Comparison of ENCODE assay signal across 8 cellular contexts in the genomic region with DNA sequence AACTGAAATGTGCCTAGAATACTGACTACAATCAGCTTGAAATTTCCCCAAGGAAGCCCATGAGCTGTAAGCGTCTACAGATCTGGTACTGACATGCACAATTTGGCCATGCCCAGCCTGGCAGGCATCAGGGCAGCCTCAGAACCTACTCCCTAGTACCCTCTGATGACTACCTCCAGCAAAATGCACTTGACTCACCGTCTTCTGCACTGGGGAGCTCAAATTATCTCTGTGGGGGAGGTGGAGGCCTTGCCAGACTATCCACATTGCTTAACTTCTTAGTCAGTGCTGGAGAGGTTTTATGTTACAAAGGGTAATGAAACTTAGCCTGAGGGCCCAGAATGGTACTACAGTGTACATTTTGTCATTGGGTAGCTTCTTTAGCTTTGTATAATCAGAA.
DNase-seq lines count a peak whose midpoint lies in the region; ATAC-seq and TF ChIP-seq lines count a peak whose summit lies in the region.
"Had no signal": no experiment of that assay in that cellular context is flagged by ENCODE, and none has a peak within 500 bp of the region (broad histone marks: within the 10 kb centered on the region; RNA-seq: fewer than 3 reads in every experiment).

No MANE protein-coding gene starts in this region.

- H3K27me3 ChIP-seq in gastroesophageal sphincter (no peaks in the 10 kb centered on the region), transverse colon (no peaks in the 10 kb centered on the region)
- H3K27me3 ChIP-seq in CD4-positive, alpha-beta memory T cell (ENCODE audit: insufficient read depth, low read length), result no peaks in the 10 kb centered on the region
- H3K27me3 ChIP-seq in CD8-positive, alpha-beta memory T cell (ENCODE audit: insufficient read depth, low read length, poor library complexity, severe bottlenecking), result no peaks in the 10 kb centered on the region

- H3K9me3 ChIP-seq in gastroesophageal sphincter (no peaks in the 10 kb centered on the region), transverse colon (no peaks in the 10 kb centered on the region)
- no peaks in the 10 kb centered on the region for H3K9me3 ChIP-seq in CD4-positive, alpha-beta memory T cell (ENCODE audit: control insufficient read depth in 1 of 2, low read length in 2 of 2)
- no peaks in the 10 kb centered on the region for H3K9me3 ChIP-seq in CD8-positive, alpha-beta memory T cell (ENCODE audit: low read length)

- H3K27ac ChIP-seq in RWPE1 (peak overlapping the region; percentile 74), gastroesophageal sphincter (no peak overlapping the region), transverse colon (no peak overlapping the region)
- no peak overlapping the region for H3K27ac ChIP-seq in CD4-positive, alpha-beta memory T cell (ENCODE audit: low read depth, low read length)
- no peak overlapping the region for H3K27ac ChIP-seq in CD8-positive, alpha-beta memory T cell (ENCODE audit: low read depth, low read length)

- no peak for TF ChIP-seq CTCF in RWPE1 (conservative IDR thresholded peaks at IDR 0.05; ENCODE audit: low read depth)
- TF ChIP-seq CTCF in gastroesophageal sphincter (IDR thresholded peaks at IDR 0.05), result no peak
- no peak for TF ChIP-seq CTCF in transverse colon (IDR thresholded peaks at IDR 0.05)

- in situ Hi-C loops in transverse colon (cut with MboI; ENCODE audit: low pct_ligation_motif_present in 1 of 4, low pct_unique_long_range_greater_than_20kb in 1 of 4, low sequenced_read_pairs in 3 of 4), result no loop called here

- peak; percentile 89 for ATAC-seq in gastroesophageal sphincter

- peaks cover 0 to 5% of the 10 kb centered on the region in 2 donors for H3K27me3 Mint-ChIP-seq in CD4-positive, alpha-beta memory T cell
- H3K27me3 Mint-ChIP-seq in CD8-positive, alpha-beta memory T cell, result peaks cover 1 to 4% of the 10 kb centered on the region in 2 donors
- H3K27me3 Mint-ChIP-seq: activated CD4-positive, alpha-beta T cell treated with anti-CD3 and anti-CD28 coated beads, Interleukin-2, amount 10 ng/mL, durations not matched to agents 24 days and 14 days had no signal

- H3K36me3 Mint-ChIP-seq in CD4-positive, alpha-beta memory T cell, result no peaks in the 10 kb centered on the region
- no peaks in the 10 kb centered on the region for H3K36me3 Mint-ChIP-seq in CD8-positive, alpha-beta memory T cell

- no peak overlapping the region for H3K4me3 Mint-ChIP-seq in CD4-positive, alpha-beta memory T cell
- H3K4me3 Mint-ChIP-seq in CD8-positive, alpha-beta memory T cell, result no peak overlapping the region
- H3K4me3 Mint-ChIP-seq: activated CD4-positive, alpha-beta T cell treated with anti-CD3 and anti-CD28 coated beads, Interleukin-2, amount 10 ng/mL, durations not matched to agents 24 days and 14 days had no signal

- H3K4me1 Mint-ChIP-seq in CD4-positive, alpha-beta memory T cell, result no peaks in the 10 kb centered on the region
- no peaks in the 10 kb centered on the region for H3K4me1 Mint-ChIP-seq in CD8-positive, alpha-beta memory T cell
- H3K4me1 Mint-ChIP-seq: activated CD4-positive, alpha-beta T cell treated with anti-CD3 and anti-CD28 coated beads, Interleukin-2, amount 10 ng/mL, durations not matched to agents 24 days and 14 days had no signal

- DNase-seq in HPDE6-E6E7 (ENCODE audit: extremely low spot score), result peak; percentile 92
- DNase-seq in RWPE1 (ENCODE audit: low spot score), result peak; percentile 94
- DNase-seq in transverse colon, result peak; percentile 18
- DNase-seq in CD4-positive, alpha-beta memory T cell, result no peak
- no peak for DNase-seq in CD8-positive, alpha-beta memory T cell
- DNase-seq in activated T-cell treated with anti-CD3 and anti-CD28 coated beads, Interleukin-2, amount 50 U/mL, for 1 hour, result no peak
- DNase-seq: activated CD4-positive, alpha-beta T cell treated with anti-CD3 and anti-CD28 coated beads, Interleukin-2, amount 10 ng/mL, durations not matched to agents 24 days and 14 days had no signal

- intact Hi-C loops in transverse colon (cut with DNase I; ENCODE audit: low total_unique reads), result no loop called here
- intact Hi-C loops in CD4-positive, alpha-beta memory T cell (cut with micrococcal nuclease), result no loop called here

- TF ChIP-seq POLR2A in gastroesophageal sphincter (IDR thresholded peaks at IDR 0.05), result no peak
- no peak for TF ChIP-seq POLR2A in transverse colon (IDR thresholded peaks at IDR 0.05)

- no peak overlapping the region for H3K27ac Mint-ChIP-seq in CD4-positive, alpha-beta memory T cell
- H3K27ac Mint-ChIP-seq in CD8-positive, alpha-beta memory T cell, result no peak overlapping the region
- H3K27ac Mint-ChIP-seq: activated CD4-positive, alpha-beta T cell treated with anti-CD3 and anti-CD28 coated beads, Interleukin-2, amount 10 ng/mL, durations not matched to agents 24 days and 14 days had no signal

- H3K4me3 ChIP-seq in gastroesophageal sphincter (no peak overlapping the region), transverse colon (no peak overlapping the region)
- no peak overlapping the region for H3K4me3 ChIP-seq in CD4-positive, alpha-beta memory T cell (ENCODE audit: low read length in 2 of 2)
- no peak overlapping the region for H3K4me3 ChIP-seq in CD8-positive, alpha-beta memory T cell (ENCODE audit: low read length)

- H3K36me3 ChIP-seq in gastroesophageal sphincter (no peaks in the 10 kb centered on the region), transverse colon (no peaks in the 10 kb centered on the region)
- H3K36me3 ChIP-seq in CD4-positive, alpha-beta memory T cell (ENCODE audit: insufficient read depth, low read length), result no peaks in the 10 kb centered on the region
- no peaks in the 10 kb centered on the region for H3K36me3 ChIP-seq in CD8-positive, alpha-beta memory T cell (ENCODE audit: insufficient read depth, low read length)

- POLR2A ChIA-PET in RWPE1 (lab: Yijun Ruan, JAX; ENCODE audit: low non-redundant PET), result no interaction called here
- POLR2A ChIA-PET in CD4-positive, alpha-beta memory T cell (lab: Charles Lee; ENCODE audit: partially characterized antibody), result no interaction called here
- POLR2A ChIA-PET in CD8-positive, alpha-beta memory T cell (lab: Charles Lee), result no interaction called here

- WGBS in gastroesophageal sphincter (ENCODE audit: low coverage in 1 of 2), 2 donors, result 12% methylated on average over 2 of the region's 2 CpGs; no CpG with 5 or more reads in 1 of the 2 donors
- WGBS in transverse colon (ENCODE audit: low coverage in 1 of 2), 2 donors, result 81% methylated on average over 2 of the region's 2 CpGs; no CpG with 5 or more reads in 1 of the 2 donors

- peaks cover 0 to 3% (median 0%) of the 10 kb centered on the region in 8 donors for H3K9me3 Mint-ChIP-seq in CD4-positive, alpha-beta memory T cell
- H3K9me3 Mint-ChIP-seq in CD8-positive, alpha-beta memory T cell, result peaks cover 0 to 2% (median 0%) of the 10 kb centered on the region in 5 donors
- H3K9me3 Mint-ChIP-seq: activated CD4-positive, alpha-beta T cell treated with anti-CD3 and anti-CD28 coated beads, Interleukin-2, amount 10 ng/mL, durations not matched to agents 24 days and 14 days had no signal

- no peaks in the 10 kb centered on the region for H3K4me1 ChIP-seq in gastroesophageal sphincter
- peaks cover 0 to under 1% (median 0%) of the 10 kb centered on the region in 4 donors for H3K4me1 ChIP-seq in transverse colon
- H3K4me1 ChIP-seq in CD4-positive, alpha-beta memory T cell (ENCODE audit: insufficient read depth, low read length), result no peaks in the 10 kb centered on the region
- H3K4me1 ChIP-seq in CD8-positive, alpha-beta memory T cell (ENCODE audit: insufficient read depth, low read length), result no peaks in the 10 kb centered on the region

- CTCF ChIA-PET in RWPE1 (lab: Yijun Ruan, JAX), result interaction anchor here (0.6 to 0.9 kb wide), 2 partner anchors 70 to 142 kb away, joined by 3 to 4 read pairs; no protein-coding TSS in a partner anchor
- CTCF ChIA-PET in CD4-positive, alpha-beta memory T cell (lab: Charles Lee; ENCODE audit: partially characterized antibody), result no interaction called here
- CTCF ChIA-PET in CD8-positive, alpha-beta memory T cell (lab: Charles Lee), result no interaction called here

- TF ChIP-seq EP300 in gastroesophageal sphincter (IDR thresholded peaks at IDR 0.05), result no peak
- TF ChIP-seq EP300 in transverse colon (IDR thresholded peaks at IDR 0.05; ENCODE audit: low read depth), result no peak

Comparison
In these comparisons a context has a peak if more than half of its experiments do, and no peak if none do; other contexts are left out.
1. DNase-seq: peak in HPDE6-E6E7 (single experiment), RWPE1 (single experiment) and transverse colon (single experiment); none in CD4-positive, alpha-beta memory T cell (0 of 5), CD8-positive, alpha-beta memory T cell (0 of 5) and activated T-cell treated with anti-CD3 and anti-CD28 coated beads, Interleukin-2, amount 50 U/mL, for 1 hour (single experiment).